ENCODE assay signal across 19 cellular contexts in genomic region chr11:110947100-110947499, GRCh38.
DNase-seq lines count a peak whose midpoint lies in the region; ATAC-seq and TF ChIP-seq lines count a peak whose summit lies in the region.
"Had no signal": no experiment of that assay in that cellular context is flagged by ENCODE, and none has a peak within 500 bp of the region (broad histone marks: within the 10 kb centered on the region; RNA-seq: fewer than 3 reads in every experiment).

No MANE protein-coding gene starts in this region.

- no peak overlapping the region for H2AK5ac ChIP-seq in mesendoderm (ENCODE audit: low read length)

- H3K9me3 ChIP-seq in esophagus muscularis mucosa (no peaks in the 10 kb centered on the region), testis (no peaks in the 10 kb centered on the region)
- H3K9me3 ChIP-seq: MG63 had no signal

- no peak overlapping the region for H4K5ac ChIP-seq in mesendoderm (ENCODE audit: low read length)

- ATAC-seq in HG03159 (IDR thresholded peaks at IDR 0.05; ENCODE audit: unreplicated experiment): no peak
- ATAC-seq: HCT116 had no signal

- no peaks in the 10 kb centered on the region for H3K79me1 ChIP-seq in mesendoderm (ENCODE audit: low read length)

- H3K36me3 Mint-ChIP-seq in activated CD4-positive, alpha-beta memory T cell treated with anti-CD3 and anti-CD28 coated beads for 36 hours: no peaks in the 10 kb centered on the region

- no peaks in the 10 kb centered on the region for H3K27me3 Mint-ChIP-seq in activated CD4-positive, alpha-beta memory T cell treated with anti-CD3 and anti-CD28 coated beads for 36 hours
- H3K27me3 Mint-ChIP-seq: B cell had no signal

- TF ChIP-seq CTCF in esophagus muscularis mucosa (IDR thresholded peaks at IDR 0.05) (no peak), testis (IDR thresholded peaks at IDR 0.05) (no peak)

- 46% methylated on average over 3 of the region's 3 CpGs for WGBS in esophagus muscularis mucosa
- no CpG with 5 or more reads among the region's 3 CpGs for WGBS in mesendoderm (ENCODE audit: extremely low coverage, insufficient coverage, low lambda C conversion rate)
- 56% methylated on average over 3 of the region's 3 CpGs for WGBS in testis, 2 donors

- intact Hi-C loops in esophagus muscularis mucosa (cut with DNase I) (no loop called here), testis (cut with DNase I; ENCODE audit: low total_unique reads) (loop anchor here (5.0 kb wide), 1 partner anchor 235 kb away; the partner anchor contains the start of gene ARHGAP20)
- intact Hi-C loops in activated CD4-positive, alpha-beta memory T cell treated with anti-CD3 and anti-CD28 coated beads for 36 hours (cut with micrococcal nuclease): no loop called here

- no peak overlapping the region for H3K27ac Mint-ChIP-seq in activated CD4-positive, alpha-beta memory T cell treated with anti-CD3 and anti-CD28 coated beads for 36 hours
- H3K27ac Mint-ChIP-seq: B cell had no signal

- H3K4me1 Mint-ChIP-seq in activated CD4-positive, alpha-beta memory T cell treated with anti-CD3 and anti-CD28 coated beads for 36 hours (ENCODE audit: low read depth): no peaks in the 10 kb centered on the region
- H3K4me1 Mint-ChIP-seq: B cell had no signal

- no peaks in the 10 kb centered on the region for H3K79me2 ChIP-seq in mesendoderm (ENCODE audit: control insufficient read depth, insufficient read depth, low read length)

- TF ChIP-seq EP300 in esophagus muscularis mucosa (IDR thresholded peaks at IDR 0.05): no peak

- H2BK15ac ChIP-seq in mesendoderm (replicated peaks; ENCODE audit: low read depth): no peak overlapping the region

- POLR2A ChIA-PET in activated CD4-positive, alpha-beta memory T cell treated with anti-CD3 and anti-CD28 coated beads for 36 hours (lab: Charles Lee): no interaction called here

- H3K36me3 ChIP-seq in esophagus muscularis mucosa (no peaks in the 10 kb centered on the region), mesendoderm (ENCODE audit: control insufficient read depth, insufficient read depth, low read length) (no peaks in the 10 kb centered on the region), testis (ENCODE audit: low read depth, missing control alignments) (no peaks in the 10 kb centered on the region)
- H3K36me3 ChIP-seq: MG63 had no signal

- no peak overlapping the region for H3K23ac ChIP-seq in mesendoderm (ENCODE audit: low read length)

- H4K8ac ChIP-seq in mesendoderm (ENCODE audit: low read depth, low read length): no peak overlapping the region

- H3K27ac ChIP-seq in esophagus muscularis mucosa (replicated peaks in 1 of 4) (peak overlapping the region in 3 of 4 donors; percentile 18 to 64 (median 48)), mesendoderm (ENCODE audit: low read depth, low read length) (no peak overlapping the region), testis (peak overlapping the region; percentile 24 to 75)
- H3K27ac ChIP-seq: 22Rv1 had no signal

- H3K18ac ChIP-seq in mesendoderm (ENCODE audit: low read length): peak overlapping the region; percentile 6

- no peak overlapping the region for H3K4me2 ChIP-seq in mesendoderm (ENCODE audit: low read length)

- CTCF ChIA-PET in activated CD4-positive, alpha-beta memory T cell treated with anti-CD3 and anti-CD28 coated beads for 36 hours (lab: Charles Lee): no interaction called here

- H3K27me3 ChIP-seq in esophagus muscularis mucosa (no peaks in the 10 kb centered on the region), mesendoderm (ENCODE audit: insufficient read depth, low read length, poor library complexity) (no peaks in the 10 kb centered on the region), testis (no peaks in the 10 kb centered on the region)
- H3K27me3 ChIP-seq: MG63 had no signal

- H3K4ac ChIP-seq in mesendoderm (ENCODE audit: low read depth, low read length): no peak overlapping the region

- no peak overlapping the region for H2BK5ac ChIP-seq in mesendoderm (ENCODE audit: low read length)

- H3K56ac ChIP-seq in mesendoderm (ENCODE audit: low read length): no peak overlapping the region

- DNase-seq in NCI-H1092 treated with DMSO at 0.1 percent for 48 hours (lab: John Stamatoyannopoulos, UW): peak; percentile 16
- no peak for DNase-seq in NCI-H1092 (lab: John Stamatoyannopoulos, UW)
- DNase-seq in esophagus muscularis mucosa (ENCODE audit: extremely low spot score): no peak
- DNase-seq in mesendoderm: peak; percentile 37
- peak; percentile 70 for DNase-seq in testis
- no peak for DNase-seq in kidney tubule cell (ENCODE audit: low spot score)
- no peak for DNase-seq in activated CD4-positive, alpha-beta memory T cell treated with anti-CD3 and anti-CD28 coated beads for 36 hours
- DNase-seq: GF-D8, GOT3, Kasumi-1, MG63, NCI-H1105, NCI-H2081 treated with DMSO at 0.1 percent for 48 hours, NCI-H510A, NCI-H774 had no signal

- TF ChIP-seq POLR2A in esophagus muscularis mucosa (IDR thresholded peaks at IDR 0.05; ENCODE audit: low read depth) (no peak), testis (IDR thresholded peaks at IDR 0.05) (no peak)

- H3K4me3 Mint-ChIP-seq in activated CD4-positive, alpha-beta memory T cell treated with anti-CD3 and anti-CD28 coated beads for 36 hours: no peak overlapping the region
- H3K4me3 Mint-ChIP-seq: B cell had no signal

- H3K9me3 Mint-ChIP-seq in activated CD4-positive, alpha-beta memory T cell treated with anti-CD3 and anti-CD28 coated beads for 36 hours: no peaks in the 10 kb centered on the region

- H3K4me3 ChIP-seq in esophagus muscularis mucosa (no peak overlapping the region), mesendoderm (ENCODE audit: low read length) (no peak overlapping the region), testis (no peak overlapping the region)
- H3K4me3 ChIP-seq: MG63 had no signal

- H3K4me1 ChIP-seq in esophagus muscularis mucosa (peaks cover 0 to 8% (median 3%) of the 10 kb centered on the region in 4 donors), mesendoderm (ENCODE audit: control insufficient read depth, low read depth, low read length) (no peaks in the 10 kb centered on the region), testis (peaks cover 18% of the 10 kb centered on the region)

- no peak overlapping the region for H3K9ac ChIP-seq in mesendoderm (ENCODE audit: low read length)

- H2BK120ac ChIP-seq in mesendoderm (ENCODE audit: low read depth, low read length): no peak overlapping the region

Comparison
In these comparisons a context has a peak if more than half of its experiments do, and no peak if none do; other contexts are left out.
1. DNase-seq: peak in NCI-H1092 treated with DMSO at 0.1 percent for 48 hours (single experiment), mesendoderm (single experiment) and testis (single experiment); none in NCI-H1092 (single experiment), esophagus muscularis mucosa (single experiment), kidney tubule cell (single experiment) and activated CD4-positive, alpha-beta memory T cell treated with anti-CD3 and anti-CD28 coated beads for 36 hours (single experiment).